Comparison of ENCODE assay signal across 11 cellular contexts in the genomic region with DNA sequence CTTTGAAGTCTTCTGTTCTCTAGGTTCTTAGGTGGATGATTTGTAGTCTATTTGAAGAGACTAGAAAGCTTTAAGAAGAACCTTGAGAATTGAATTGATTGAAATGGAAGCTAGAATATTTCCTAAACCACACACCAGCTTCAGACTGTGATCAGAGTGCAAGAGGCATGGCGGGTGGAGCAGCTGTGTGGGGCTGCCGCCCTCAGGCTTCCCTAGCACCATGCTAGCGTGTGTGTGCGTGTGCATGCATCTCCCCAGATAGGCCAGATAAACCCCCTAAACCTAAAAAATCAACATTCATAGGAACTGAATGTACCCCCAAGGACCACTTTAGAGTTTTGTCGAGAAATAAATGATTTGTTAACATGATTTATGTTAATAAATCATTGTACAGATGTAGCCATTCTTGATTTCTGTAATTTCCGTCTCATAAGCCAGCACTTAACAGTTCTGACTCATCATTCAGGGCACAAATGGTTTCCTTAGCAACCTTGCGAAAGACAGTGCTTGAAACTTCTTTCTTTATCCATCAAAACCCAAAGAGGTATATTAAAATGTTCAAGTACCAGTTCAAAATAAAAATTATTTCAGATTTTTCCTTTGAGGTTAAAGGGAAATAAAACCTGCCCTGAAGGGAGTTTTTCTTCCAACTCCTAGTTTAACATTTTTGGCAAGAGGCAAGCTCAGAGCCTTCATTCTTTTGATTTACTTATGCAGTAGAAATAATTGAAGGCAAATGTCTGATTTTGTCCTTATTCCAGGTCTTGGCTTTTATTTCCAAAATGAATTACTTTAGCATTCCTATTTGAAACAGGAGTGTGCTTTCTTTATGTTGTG.
DNase-seq lines count a peak whose midpoint lies in the region; ATAC-seq and TF ChIP-seq lines count a peak whose summit lies in the region.
"Had no signal": no experiment of that assay in that cellular context is flagged by ENCODE, and none has a peak within 500 bp of the region (broad histone marks: within the 10 kb centered on the region; RNA-seq: fewer than 3 reads in every experiment).

No MANE protein-coding gene starts in this region.

- H3K4me3 ChIP-seq in brain microvascular endothelial cell (ENCODE audit: low read depth, low read length) = no peak overlapping the region
- no peak overlapping the region for H3K4me3 ChIP-seq in MG63
- H3K4me3 ChIP-seq: left ventricle myocardium inferior, right atrium auricular region had no signal

- no peak for ATAC-seq in HG03045 (IDR thresholded peaks at IDR 0.05; ENCODE audit: unreplicated experiment)

- DNase-seq in AML-193 (lab: John Stamatoyannopoulos, UW) = peak; percentile 26 to 51
- peak; percentile 77 for DNase-seq in M059J (ENCODE audit: low read depth)
- DNase-seq in brain microvascular endothelial cell = peak; percentile 47
- DNase-seq in left kidney (ENCODE audit: low read depth, low spot score) = peak; percentile 18
- no peak for DNase-seq in MG63
- DNase-seq in DMS153 treated with DMSO at 0.1 percent for 48 hours (lab: John Stamatoyannopoulos, UW; ENCODE audit: unreplicated experiment) = no peak
- DNase-seq in HuH-7.5 (ENCODE audit: low spot score) = no peak
- DNase-seq: left ventricle myocardium inferior, NCI-H345 had no signal

- H3K27ac ChIP-seq in brain microvascular endothelial cell = no peak overlapping the region
- H3K27ac ChIP-seq: left ventricle myocardium inferior, right atrium auricular region had no signal

- no peaks in the 10 kb centered on the region for H3K9me3 ChIP-seq in MG63
- H3K9me3 ChIP-seq: left ventricle myocardium inferior, right atrium auricular region had no signal

- TF ChIP-seq CTCF in brain microvascular endothelial cell (IDR thresholded peaks at IDR 0.05; ENCODE audit: low read depth, low read length, missing control alignments) = no peak

- H3K27me3 ChIP-seq in brain microvascular endothelial cell (replicated peaks) (no peaks in the 10 kb centered on the region), MG63 (no peaks in the 10 kb centered on the region)
- H3K27me3 ChIP-seq: right atrium auricular region had no signal

- H3K36me3 ChIP-seq in brain microvascular endothelial cell (replicated peaks) = peaks cover 30% of the 10 kb centered on the region
- no peaks in the 10 kb centered on the region for H3K36me3 ChIP-seq in MG63

- in situ Hi-C loops in brain microvascular endothelial cell (cut with HindIII; ENCODE audit: low pct_ligation_motif_present, low sequenced_read_pairs) = loop anchor here (25.0 kb wide), 1 partner anchor 589 kb away; no protein-coding TSS in a partner anchor

Comparison
In these comparisons a context has a peak if more than half of its experiments do, and no peak if none do; other contexts are left out.
1. DNase-seq: peak in AML-193 (2 of 2), M059J (single experiment), brain microvascular endothelial cell (single experiment) and left kidney (single experiment); none in MG63 (single experiment), DMS153 treated with DMSO at 0.1 percent for 48 hours (single experiment) and HuH-7.5 (single experiment).